In genomic region chr2:214808961-214809750, GRCh38 we compare ENCODE assay signal across 8 cellular contexts. TPM values are rescaled to one million over a fixed set of nuclear protein-coding genes. Genes with fewer than 3 reads are reported as not detected.
DNase-seq lines count a peak whose midpoint lies in the region; ATAC-seq and TF ChIP-seq lines count a peak whose summit lies in the region.

TSS of gene BARD1 (minus strand) at chr2:214809683. CDS start at chr2:214809569, 114 bp downstream.

- no peak for TF ChIP-seq EP300 in upper lobe of left lung (IDR thresholded peaks at IDR 0.05)

- ATAC-seq in GM19468 (IDR thresholded peaks at IDR 0.05; ENCODE audit: extremely low read depth, unreplicated experiment) (peak; percentile 3), upper lobe of left lung (ENCODE audit: low FRiP score in 2 of 2) (peak; percentile 60 to 82)

- H3K4me1 Mint-ChIP-seq in activated naive CD4-positive, alpha-beta T cell treated with anti-CD3 and anti-CD28 coated beads, Interleukin-2, amount 50 U/mL, for 24 hours, result peaks cover 32% of the 10 kb centered on the region
- peaks cover 26% of the 10 kb centered on the region for H3K4me1 Mint-ChIP-seq in glutamatergic neuron (ENCODE audit: low read depth, unreplicated experiment)

- H3K4me1 ChIP-seq in parathyroid adenoma, result peaks cover 12% of the 10 kb centered on the region
- H3K4me1 ChIP-seq in upper lobe of left lung, result peaks cover 10 to 24% (median 13%) of the 10 kb centered on the region in 4 donors

- peak within 1 kb of the TSS; percentile 92 for H3K27ac Mint-ChIP-seq in activated naive CD4-positive, alpha-beta T cell treated with anti-CD3 and anti-CD28 coated beads, Interleukin-2, amount 50 U/mL, for 24 hours
- peak within 1 kb of the TSS; percentile 88 for H3K27ac Mint-ChIP-seq in glutamatergic neuron (ENCODE audit: unreplicated experiment)

- DNase-seq in D341Med (ENCODE audit: low spot score) (peak; percentile 64), HPDE6-E6E7 (ENCODE audit: extremely low spot score) (peak; percentile 44), RPMI8226 (peak; percentile 60), glutamatergic neuron (peak; percentile 54), upper lobe of left lung (peak; percentile 76 to 88)

- TF ChIP-seq CTCF in glutamatergic neuron (IDR thresholded peaks at IDR 0.05; ENCODE audit: partially characterized antibody, unreplicated experiment) (no peak), parathyroid adenoma (IDR thresholded peaks at IDR 0.05) (no peak), upper lobe of left lung (IDR thresholded peaks at IDR 0.05) (peak in 1 of 6 experiments; percentile 17)

- peak within 1 kb of the TSS; percentile 95 for H2AFZ ChIP-seq in parathyroid adenoma

- H3K36me3 ChIP-seq in parathyroid adenoma (ENCODE audit: control insufficient read depth, insufficient read depth, low read length) (no peaks in the 10 kb centered on the region), upper lobe of left lung (no peaks in the 10 kb centered on the region)

- H3K4me2 ChIP-seq in parathyroid adenoma (ENCODE audit: low read length), result peak within 1 kb of the TSS; percentile 99

- H3K79me2 ChIP-seq in parathyroid adenoma, result peaks cover 4% of the 10 kb centered on the region

- peak within 1 kb of the TSS; percentile 40 for H3K9ac ChIP-seq in parathyroid adenoma

- peaks cover 2% of the 10 kb centered on the region for H3K27me3 Mint-ChIP-seq in activated naive CD4-positive, alpha-beta T cell treated with anti-CD3 and anti-CD28 coated beads, Interleukin-2, amount 50 U/mL, for 24 hours
- H3K27me3 Mint-ChIP-seq in glutamatergic neuron (ENCODE audit: unreplicated experiment), result peaks cover 8% of the 10 kb centered on the region

- H3K4me3 Mint-ChIP-seq in activated naive CD4-positive, alpha-beta T cell treated with anti-CD3 and anti-CD28 coated beads, Interleukin-2, amount 50 U/mL, for 24 hours, result peak within 1 kb of the TSS; percentile 99
- peak within 1 kb of the TSS; percentile 94 for H3K4me3 Mint-ChIP-seq in glutamatergic neuron (ENCODE audit: unreplicated experiment)

- no peaks in the 10 kb centered on the region for H3K36me3 Mint-ChIP-seq in activated naive CD4-positive, alpha-beta T cell treated with anti-CD3 and anti-CD28 coated beads, Interleukin-2, amount 50 U/mL, for 24 hours
- H3K36me3 Mint-ChIP-seq in glutamatergic neuron (ENCODE audit: unreplicated experiment), result no peaks in the 10 kb centered on the region

- TF ChIP-seq POLR2A in upper lobe of left lung (IDR thresholded peaks at IDR 0.05), result peak in 2 of 4 donors; percentile 12 to 31

- H3K4me3 ChIP-seq in parathyroid adenoma (ENCODE audit: low read depth, low read length) (peak within 1 kb of the TSS; percentile 92), upper lobe of left lung (peak within 1 kb of the TSS; percentile 60 to 94 (median 78))

- no peaks in the 10 kb centered on the region for H3K27me3 ChIP-seq in parathyroid adenoma (ENCODE audit: control insufficient read depth, insufficient read depth, low read length)
- H3K27me3 ChIP-seq in upper lobe of left lung, result no peaks in the 10 kb centered on the region

- WGBS in upper lobe of left lung, 2 donors, result 1% methylated on average over 69 to 75 of the region's 76 CpGs

- H3K9me3 Mint-ChIP-seq in activated naive CD4-positive, alpha-beta T cell treated with anti-CD3 and anti-CD28 coated beads, Interleukin-2, amount 50 U/mL, for 24 hours, result no peaks in the 10 kb centered on the region
- peaks cover 10% of the 10 kb centered on the region for H3K9me3 Mint-ChIP-seq in glutamatergic neuron (ENCODE audit: unreplicated experiment)

- H3K27ac ChIP-seq in parathyroid adenoma (peak within 1 kb of the TSS; percentile 87), upper lobe of left lung (peak within 1 kb of the TSS; percentile 81 to 94 (median 87))

- H3K9me3 ChIP-seq in parathyroid adenoma (ENCODE audit: control insufficient read depth, low read length), result no peaks in the 10 kb centered on the region
- no peaks in the 10 kb centered on the region for H3K9me3 ChIP-seq in upper lobe of left lung

RNA-seq across cellular contexts. Expression of gene BARD1, which starts in this region (rescaled TPM):
- total RNA-seq in glutamatergic neuron (ENCODE audit: unreplicated experiment) (33.6 TPM), upper lobe of left lung (10 to 100 TPM in 3 of 6 donors, 1 to 10 TPM in 3; 4.4 to 15.0 (median 10.6) TPM)

Comparison
In these comparisons a context has a peak if more than half of its experiments do, and no peak if none do; other contexts are left out.
1. Peak in every context shown above with its lines: DNase-seq, ATAC-seq, H3K4me3 ChIP-seq and H3K27ac ChIP-seq.